ENCODE assay signal across 2 cellular contexts in the genomic region with DNA sequence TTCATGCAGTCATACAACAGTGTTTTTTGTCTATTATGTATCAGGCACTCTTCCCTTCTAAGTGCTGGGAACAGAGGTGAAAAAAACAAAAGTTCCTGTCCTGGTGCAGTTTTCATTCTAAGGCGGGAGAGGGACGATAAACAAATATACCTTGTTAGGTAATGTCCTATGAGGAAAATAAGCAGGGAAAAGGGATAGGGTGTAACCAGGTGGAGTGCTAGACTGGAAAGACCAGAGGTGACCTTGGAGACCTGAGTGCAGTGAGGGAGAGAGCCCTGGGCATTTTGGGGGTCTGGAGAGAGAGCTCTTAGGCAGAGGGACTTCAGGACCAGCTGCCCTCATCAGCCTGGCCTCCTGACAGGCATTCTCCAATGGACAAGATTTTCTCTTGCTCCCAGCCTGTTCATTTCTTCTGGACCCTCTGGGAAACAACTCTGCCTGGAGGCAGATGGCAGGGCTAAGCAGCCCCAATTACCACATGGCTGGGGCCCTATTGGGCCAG.
TF ChIP-seq lines count a peak whose summit lies in the region.

No MANE protein-coding gene starts in this region.

TF ChIP-seq in IMR-90, 13 proteins besides CTCF, POLR2A, EP300 and RAD21:
- TF ChIP-seq RCOR1 (IDR thresholded peaks at IDR 0.05; ENCODE audit: insufficient replicate concordance, low read length) = no peak
- TF ChIP-seq USF2 (IDR thresholded peaks at IDR 0.05; ENCODE audit: low read depth, low read length) = no peak
- TF ChIP-seq RFX5 (IDR thresholded peaks at IDR 0.05; ENCODE audit: low read depth, low read length) = no peak
- no peak for TF ChIP-seq CHD1 (IDR thresholded peaks at IDR 0.05; ENCODE audit: low read depth, low read length)
- no peak for TF ChIP-seq BHLHE40 (IDR thresholded peaks at IDR 0.05; ENCODE audit: low read depth, low read length)
- TF ChIP-seq FOS (IDR thresholded peaks at IDR 0.05; ENCODE audit: low read depth, low read length) = no peak
- TF ChIP-seq, protein P1, sequence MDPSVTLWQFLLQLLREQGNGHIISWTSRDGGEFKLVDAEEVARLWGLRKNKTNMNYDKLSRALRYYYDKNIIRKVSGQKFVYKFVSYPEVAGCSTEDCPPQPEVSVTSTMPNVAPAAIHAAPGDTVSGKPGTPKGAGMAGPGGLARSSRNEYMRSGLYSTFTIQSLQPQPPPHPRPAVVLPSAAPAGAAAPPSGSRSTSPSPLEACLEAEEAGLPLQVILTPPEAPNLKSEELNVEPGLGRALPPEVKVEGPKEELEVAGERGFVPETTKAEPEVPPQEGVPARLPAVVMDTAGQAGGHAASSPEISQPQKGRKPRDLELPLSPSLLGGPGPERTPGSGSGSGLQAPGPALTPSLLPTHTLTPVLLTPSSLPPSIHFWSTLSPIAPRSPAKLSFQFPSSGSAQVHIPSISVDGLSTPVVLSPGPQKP (IDR thresholded peaks at IDR 0.05; ENCODE audit: borderline replicate concordance, low read depth, low read length) = no peak
- TF ChIP-seq MAFK (IDR thresholded peaks at IDR 0.05; ENCODE audit: low read depth, low read length) = no peak

TF ChIP-seq in H1, 55 proteins besides CTCF, POLR2A, EP300 and RAD21:
- no peak for TF ChIP-seq ASH2L (IDR thresholded peaks at IDR 0.05; ENCODE audit: low read length)
- TF ChIP-seq ZNF274 (IDR thresholded peaks at IDR 0.05; ENCODE audit: borderline replicate concordance, extremely low read depth, low read length) = no peak
- no peak for TF ChIP-seq BACH1 (IDR thresholded peaks at IDR 0.05; ENCODE audit: low read length)
- TF ChIP-seq RBBP5 (IDR thresholded peaks at IDR 0.05; ENCODE audit: borderline replicate concordance, low read depth, low read length) = no peak
- TF ChIP-seq TAF7 (optimal IDR thresholded peaks at IDR 0.05; ENCODE audit: borderline replicate concordance, low read depth, low read length) = no peak
- TF ChIP-seq CEBPB (IDR thresholded peaks at IDR 0.05; ENCODE audit: low read depth, low read length) = no peak
- TF ChIP-seq SAP30 (IDR thresholded peaks at IDR 0.05; ENCODE audit: insufficient read depth, insufficient replicate concordance, low read length) = no peak
- no peak for TF ChIP-seq TBP (IDR thresholded peaks at IDR 0.05; ENCODE audit: low read depth, low read length)
- no peak for TF ChIP-seq CBX5 (IDR thresholded peaks at IDR 0.05; ENCODE audit: low read depth, low read length)
- TF ChIP-seq JUN (IDR thresholded peaks at IDR 0.05; ENCODE audit: low read depth, low read length) = no peak
